8 cellular contexts compared by ENCODE assay signal in genomic region chr3:160413613-160414248, GRCh38.
DNase-seq lines count a peak whose midpoint lies in the region; ATAC-seq and TF ChIP-seq lines count a peak whose summit lies in the region.

No MANE protein-coding gene starts in this region.

- H3K4me3 ChIP-seq in GM12865 (ENCODE audit: low read depth, low read length), result no peak overlapping the region
- no peak overlapping the region for H3K4me3 ChIP-seq in astrocyte of the spinal cord (ENCODE audit: low read depth, low read length)
- H3K4me3 ChIP-seq in iPS DF 6.9 (ENCODE audit: low read length), result no peak overlapping the region

- ATAC-seq in HG02884 (IDR thresholded peaks at IDR 0.05; ENCODE audit: unreplicated experiment), result peak; percentile 82
- ATAC-seq in HG03108 (IDR thresholded peaks at IDR 0.05; ENCODE audit: unreplicated experiment), result no peak

- H3K36me3 ChIP-seq in iPS DF 6.9 (ENCODE audit: control insufficient read depth, insufficient read depth, low read length), result peaks cover 13% of the 10 kb centered on the region

- no peak overlapping the region for H3K27ac ChIP-seq in iPS DF 6.9 (ENCODE audit: low read length)

- H3K27me3 ChIP-seq in iPS DF 6.9 (ENCODE audit: control insufficient read depth, insufficient read depth, low read length), result no peaks in the 10 kb centered on the region

- in situ Hi-C loops in astrocyte of the spinal cord (cut with HindIII; ENCODE audit: low sequenced_read_pairs), result no loop called here

- no peaks in the 10 kb centered on the region for H3K4me1 ChIP-seq in iPS DF 6.9 (ENCODE audit: control insufficient read depth, insufficient read depth, low read length)

- TF ChIP-seq CTCF in GM12865 (IDR thresholded peaks at IDR 0.05; ENCODE audit: insufficient read depth, low read depth, low read length, missing control alignments) (peak; percentile 81), astrocyte of the spinal cord (IDR thresholded peaks at IDR 0.05; ENCODE audit: low read depth, low read length) (peak; percentile 80)

- H3K9me3 ChIP-seq in iPS DF 6.9 (ENCODE audit: control insufficient read depth, insufficient read depth, low read length), result no peaks in the 10 kb centered on the region

- DNase-seq in GM12865 (ENCODE audit: low read depth) (peak; percentile 81), NCI-H2081 treated with DMSO at 0.1 percent for 48 hours (lab: John Stamatoyannopoulos, UW) (peak; percentile 70), T1000 (lab: John Stamatoyannopoulos, UW) (peak; percentile 27), astrocyte of the spinal cord (ENCODE audit: low read depth, low spot score) (peak; percentile 84), iPS DF 6.9 (ENCODE audit: low read depth, low spot score) (peak; percentile 39)
- peak; percentile 56 for DNase-seq in stimulated activated CD4-positive, alpha-beta T cell treated with anti-CD3 and anti-CD28 coated beads, Interleukin-12 subunit alpha, Interleukin-12 subunit beta, amount 100 ng/mL, for 4 hours

- WGBS in iPS DF 6.9 (ENCODE audit: insufficient coverage, insufficient read length), result no CpG with 5 or more reads among the region's 3 CpGs

Comparison
In these comparisons a context has a peak if more than half of its experiments do, and no peak if none do; other contexts are left out.
1. DNase-seq: peak in every context shown above with its lines; median percentile 84 in astrocyte of the spinal cord; 81 in GM12865; 70 in NCI-H2081 treated with DMSO at 0.1 percent for 48 hours; 56 in stimulated activated CD4-positive, alpha-beta T cell treated with anti-CD3 and anti-CD28 coated beads, Interleukin-12 subunit alpha, Interleukin-12 subunit beta, amount 100 ng/mL, for 4 hours; 39 in iPS DF 6.9; 27 in T1000.